ENCODE assay signal across 1 cellular context in the genomic region with DNA sequence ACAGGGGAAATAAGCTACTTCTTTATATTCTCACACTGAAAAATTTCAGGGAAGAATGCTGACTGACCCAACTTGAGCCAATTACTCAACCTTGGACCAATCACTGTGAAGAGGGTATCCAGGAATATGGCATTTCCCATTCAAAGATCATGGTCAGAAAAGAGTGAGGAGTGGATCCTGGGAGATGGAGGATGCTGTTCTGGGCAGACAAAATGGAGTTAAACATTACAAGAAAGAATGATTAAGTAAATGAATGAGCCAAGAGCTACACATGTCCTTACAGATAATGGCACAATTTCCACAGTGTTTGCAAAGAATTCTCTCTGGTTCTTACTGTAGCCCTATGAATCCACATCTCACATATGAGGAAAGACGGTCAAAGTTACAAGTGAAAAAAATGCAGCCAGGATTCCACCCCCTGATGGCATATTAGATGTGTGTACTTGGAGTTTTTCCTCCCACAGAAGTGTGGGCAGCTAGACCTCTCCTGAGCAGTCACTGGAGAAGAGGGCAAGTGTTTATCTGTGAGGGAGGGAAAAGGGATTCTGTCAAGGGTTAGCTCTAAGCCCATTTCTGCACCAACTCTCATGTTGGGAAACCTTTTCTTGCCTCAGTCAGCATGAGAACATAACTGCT.
TF ChIP-seq lines count a peak whose summit lies in the region.

No MANE protein-coding gene starts in this region.

TF ChIP-seq in H1, 55 proteins besides CTCF, POLR2A, EP300 and RAD21:
- TF ChIP-seq USF2 (IDR thresholded peaks at IDR 0.05; ENCODE audit: low read length), result no peak
- no peak for TF ChIP-seq SP2 (IDR thresholded peaks at IDR 0.05; ENCODE audit: low read length)
- TF ChIP-seq BCL11A (IDR thresholded peaks at IDR 0.05; ENCODE audit: low read depth in 2 of 2, low read length in 2 of 2), result no peak
- no peak for TF ChIP-seq CREB1 (IDR thresholded peaks at IDR 0.05)
- no peak for TF ChIP-seq PHF8 (conservative IDR thresholded peaks at IDR 0.05; ENCODE audit: low read depth, low read length)
- TF ChIP-seq KDM1A (IDR thresholded peaks at IDR 0.05; ENCODE audit: borderline replicate concordance, low read length), result no peak
- TF ChIP-seq BACH1 (IDR thresholded peaks at IDR 0.05; ENCODE audit: low read length), result no peak
- TF ChIP-seq ASH2L (IDR thresholded peaks at IDR 0.05; ENCODE audit: low read length), result no peak
- no peak for TF ChIP-seq TAF7 (optimal IDR thresholded peaks at IDR 0.05; ENCODE audit: borderline replicate concordance, low read depth, low read length)
- no peak for TF ChIP-seq CEBPB (IDR thresholded peaks at IDR 0.05; ENCODE audit: low read depth, low read length)
- no peak for TF ChIP-seq JUND (IDR thresholded peaks at IDR 0.05; ENCODE audit: low read length)
- TF ChIP-seq MAFK (IDR thresholded peaks at IDR 0.05; ENCODE audit: low read depth, low read length), result no peak
- TF ChIP-seq ZNF274 (IDR thresholded peaks at IDR 0.05; ENCODE audit: borderline replicate concordance, extremely low read depth, low read length), result no peak
- TF ChIP-seq SAP30 (IDR thresholded peaks at IDR 0.05; ENCODE audit: insufficient read depth, insufficient replicate concordance, low read length), result no peak
- TF ChIP-seq, protein P1, sequence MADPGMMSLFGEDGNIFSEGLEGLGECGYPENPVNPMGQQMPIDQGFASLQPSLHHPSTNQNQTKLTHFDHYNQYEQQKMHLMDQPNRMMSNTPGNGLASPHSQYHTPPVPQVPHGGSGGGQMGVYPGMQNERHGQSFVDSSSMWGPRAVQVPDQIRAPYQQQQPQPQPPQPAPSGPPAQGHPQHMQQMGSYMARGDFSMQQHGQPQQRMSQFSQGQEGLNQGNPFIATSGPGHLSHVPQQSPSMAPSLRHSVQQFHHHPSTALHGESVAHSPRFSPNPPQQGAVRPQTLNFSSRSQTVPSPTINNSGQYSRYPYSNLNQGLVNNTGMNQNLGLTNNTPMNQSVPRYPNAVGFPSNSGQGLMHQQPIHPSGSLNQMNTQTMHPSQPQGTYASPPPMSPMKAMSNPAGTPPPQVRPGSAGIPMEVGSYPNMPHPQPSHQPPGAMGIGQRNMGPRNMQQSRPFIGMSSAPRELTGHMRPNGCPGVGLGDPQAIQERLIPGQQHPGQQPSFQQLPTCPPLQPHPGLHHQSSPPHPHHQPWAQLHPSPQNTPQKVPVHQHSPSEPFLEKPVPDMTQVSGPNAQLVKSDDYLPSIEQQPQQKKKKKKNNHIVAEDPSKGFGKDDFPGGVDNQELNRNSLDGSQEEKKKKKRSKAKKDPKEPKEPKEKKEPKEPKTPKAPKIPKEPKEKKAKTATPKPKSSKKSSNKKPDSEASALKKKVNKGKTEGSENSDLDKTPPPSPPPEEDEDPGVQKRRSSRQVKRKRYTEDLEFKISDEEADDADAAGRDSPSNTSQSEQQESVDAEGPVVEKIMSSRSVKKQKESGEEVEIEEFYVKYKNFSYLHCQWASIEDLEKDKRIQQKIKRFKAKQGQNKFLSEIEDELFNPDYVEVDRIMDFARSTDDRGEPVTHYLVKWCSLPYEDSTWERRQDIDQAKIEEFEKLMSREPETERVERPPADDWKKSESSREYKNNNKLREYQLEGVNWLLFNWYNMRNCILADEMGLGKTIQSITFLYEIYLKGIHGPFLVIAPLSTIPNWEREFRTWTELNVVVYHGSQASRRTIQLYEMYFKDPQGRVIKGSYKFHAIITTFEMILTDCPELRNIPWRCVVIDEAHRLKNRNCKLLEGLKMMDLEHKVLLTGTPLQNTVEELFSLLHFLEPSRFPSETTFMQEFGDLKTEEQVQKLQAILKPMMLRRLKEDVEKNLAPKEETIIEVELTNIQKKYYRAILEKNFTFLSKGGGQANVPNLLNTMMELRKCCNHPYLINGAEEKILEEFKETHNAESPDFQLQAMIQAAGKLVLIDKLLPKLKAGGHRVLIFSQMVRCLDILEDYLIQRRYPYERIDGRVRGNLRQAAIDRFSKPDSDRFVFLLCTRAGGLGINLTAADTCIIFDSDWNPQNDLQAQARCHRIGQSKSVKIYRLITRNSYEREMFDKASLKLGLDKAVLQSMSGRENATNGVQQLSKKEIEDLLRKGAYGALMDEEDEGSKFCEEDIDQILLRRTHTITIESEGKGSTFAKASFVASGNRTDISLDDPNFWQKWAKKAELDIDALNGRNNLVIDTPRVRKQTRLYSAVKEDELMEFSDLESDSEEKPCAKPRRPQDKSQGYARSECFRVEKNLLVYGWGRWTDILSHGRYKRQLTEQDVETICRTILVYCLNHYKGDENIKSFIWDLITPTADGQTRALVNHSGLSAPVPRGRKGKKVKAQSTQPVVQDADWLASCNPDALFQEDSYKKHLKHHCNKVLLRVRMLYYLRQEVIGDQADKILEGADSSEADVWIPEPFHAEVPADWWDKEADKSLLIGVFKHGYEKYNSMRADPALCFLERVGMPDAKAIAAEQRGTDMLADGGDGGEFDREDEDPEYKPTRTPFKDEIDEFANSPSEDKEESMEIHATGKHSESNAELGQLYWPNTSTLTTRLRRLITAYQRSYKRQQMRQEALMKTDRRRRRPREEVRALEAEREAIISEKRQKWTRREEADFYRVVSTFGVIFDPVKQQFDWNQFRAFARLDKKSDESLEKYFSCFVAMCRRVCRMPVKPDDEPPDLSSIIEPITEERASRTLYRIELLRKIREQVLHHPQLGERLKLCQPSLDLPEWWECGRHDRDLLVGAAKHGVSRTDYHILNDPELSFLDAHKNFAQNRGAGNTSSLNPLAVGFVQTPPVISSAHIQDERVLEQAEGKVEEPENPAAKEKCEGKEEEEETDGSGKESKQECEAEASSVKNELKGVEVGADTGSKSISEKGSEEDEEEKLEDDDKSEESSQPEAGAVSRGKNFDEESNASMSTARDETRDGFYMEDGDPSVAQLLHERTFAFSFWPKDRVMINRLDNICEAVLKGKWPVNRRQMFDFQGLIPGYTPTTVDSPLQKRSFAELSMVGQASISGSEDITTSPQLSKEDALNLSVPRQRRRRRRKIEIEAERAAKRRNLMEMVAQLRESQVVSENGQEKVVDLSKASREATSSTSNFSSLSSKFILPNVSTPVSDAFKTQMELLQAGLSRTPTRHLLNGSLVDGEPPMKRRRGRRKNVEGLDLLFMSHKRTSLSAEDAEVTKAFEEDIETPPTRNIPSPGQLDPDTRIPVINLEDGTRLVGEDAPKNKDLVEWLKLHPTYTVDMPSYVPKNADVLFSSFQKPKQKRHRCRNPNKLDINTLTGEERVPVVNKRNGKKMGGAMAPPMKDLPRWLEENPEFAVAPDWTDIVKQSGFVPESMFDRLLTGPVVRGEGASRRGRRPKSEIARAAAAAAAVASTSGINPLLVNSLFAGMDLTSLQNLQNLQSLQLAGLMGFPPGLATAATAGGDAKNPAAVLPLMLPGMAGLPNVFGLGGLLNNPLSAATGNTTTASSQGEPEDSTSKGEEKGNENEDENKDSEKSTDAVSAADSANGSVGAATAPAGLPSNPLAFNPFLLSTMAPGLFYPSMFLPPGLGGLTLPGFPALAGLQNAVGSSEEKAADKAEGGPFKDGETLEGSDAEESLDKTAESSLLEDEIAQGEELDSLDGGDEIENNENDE (IDR thresholded peaks at IDR 0.05; ENCODE audit: insufficient replicate concordance, low read length), result no peak
- no peak for TF ChIP-seq KDM5A (IDR thresholded peaks at IDR 0.05; ENCODE audit: low read length)
- TF ChIP-seq TEAD4 (IDR thresholded peaks at IDR 0.05; ENCODE audit: low read depth, low read length), result no peak
- TF ChIP-seq RXRA (IDR thresholded peaks at IDR 0.05; ENCODE audit: insufficient read depth, low read depth, low read length), result no peak
TF ChIP-seq in H1: peak in this region for 0.
